1 cellular context compared by ENCODE assay signal in genomic region chr2:11746376-11746806, GRCh38.
A peak's percentile ranks its signal among the peaks of the same experiment; 100 is the strongest.
TF ChIP-seq lines count a peak whose summit lies in the region.

LPIN1 (plus strand) TSS chr2:11746632; CDS start chr2:11765542, 18,910 bp downstream.

TF ChIP-seq in K562, 482 proteins besides CTCF, POLR2A, EP300 and RAD21 (continued from another document and continues in another):
- TF ChIP-seq, protein P1, sequence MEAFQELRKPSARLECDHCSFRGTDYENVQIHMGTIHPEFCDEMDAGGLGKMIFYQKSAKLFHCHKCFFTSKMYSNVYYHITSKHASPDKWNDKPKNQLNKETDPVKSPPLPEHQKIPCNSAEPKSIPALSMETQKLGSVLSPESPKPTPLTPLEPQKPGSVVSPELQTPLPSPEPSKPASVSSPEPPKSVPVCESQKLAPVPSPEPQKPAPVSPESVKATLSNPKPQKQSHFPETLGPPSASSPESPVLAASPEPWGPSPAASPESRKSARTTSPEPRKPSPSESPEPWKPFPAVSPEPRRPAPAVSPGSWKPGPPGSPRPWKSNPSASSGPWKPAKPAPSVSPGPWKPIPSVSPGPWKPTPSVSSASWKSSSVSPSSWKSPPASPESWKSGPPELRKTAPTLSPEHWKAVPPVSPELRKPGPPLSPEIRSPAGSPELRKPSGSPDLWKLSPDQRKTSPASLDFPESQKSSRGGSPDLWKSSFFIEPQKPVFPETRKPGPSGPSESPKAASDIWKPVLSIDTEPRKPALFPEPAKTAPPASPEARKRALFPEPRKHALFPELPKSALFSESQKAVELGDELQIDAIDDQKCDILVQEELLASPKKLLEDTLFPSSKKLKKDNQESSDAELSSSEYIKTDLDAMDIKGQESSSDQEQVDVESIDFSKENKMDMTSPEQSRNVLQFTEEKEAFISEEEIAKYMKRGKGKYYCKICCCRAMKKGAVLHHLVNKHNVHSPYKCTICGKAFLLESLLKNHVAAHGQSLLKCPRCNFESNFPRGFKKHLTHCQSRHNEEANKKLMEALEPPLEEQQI (IDR thresholded peaks at IDR 0.05): no peak
- no peak for TF ChIP-seq KAT2B (IDR thresholded peaks at IDR 0.05; ENCODE audit: low read depth, low read length)
- peak in 1 of 2 experiments; percentile 27; a peak in 2 of 4 replicates for TF ChIP-seq RCOR1 (IDR thresholded peaks at IDR 0.05; ENCODE audit: borderline replicate concordance in 1 of 2, low read depth in 2 of 2, low read length in 2 of 2)
- no peak for TF ChIP-seq ZNF512 (tag; IDR thresholded peaks at IDR 0.05)
- 0 out of 2 replicates have a peak, but pooled peaks have one; percentile 8 for TF ChIP-seq THAP12 (CRISPR knock-in tag; IDR thresholded peaks at IDR 0.05)
- peak; percentile 17; the same call in 1 of the 2 replicates for TF ChIP-seq HCFC1 (IDR thresholded peaks at IDR 0.05; ENCODE audit: low read depth, low read length)
- 0 out of 2 replicates have a peak, but pooled peaks have one; percentile 12 for TF ChIP-seq ZNF282 (CRISPR knock-in tag; IDR thresholded peaks at IDR 0.05)
- TF ChIP-seq ZNF146 (CRISPR knock-in tag; IDR thresholded peaks at IDR 0.05; ENCODE audit: unreplicated experiment): no peak
- TF ChIP-seq SREBF1 (IDR thresholded peaks at IDR 0.05; ENCODE audit: borderline replicate concordance, low read depth, low read length): no peak
- TF ChIP-seq, protein P2, sequence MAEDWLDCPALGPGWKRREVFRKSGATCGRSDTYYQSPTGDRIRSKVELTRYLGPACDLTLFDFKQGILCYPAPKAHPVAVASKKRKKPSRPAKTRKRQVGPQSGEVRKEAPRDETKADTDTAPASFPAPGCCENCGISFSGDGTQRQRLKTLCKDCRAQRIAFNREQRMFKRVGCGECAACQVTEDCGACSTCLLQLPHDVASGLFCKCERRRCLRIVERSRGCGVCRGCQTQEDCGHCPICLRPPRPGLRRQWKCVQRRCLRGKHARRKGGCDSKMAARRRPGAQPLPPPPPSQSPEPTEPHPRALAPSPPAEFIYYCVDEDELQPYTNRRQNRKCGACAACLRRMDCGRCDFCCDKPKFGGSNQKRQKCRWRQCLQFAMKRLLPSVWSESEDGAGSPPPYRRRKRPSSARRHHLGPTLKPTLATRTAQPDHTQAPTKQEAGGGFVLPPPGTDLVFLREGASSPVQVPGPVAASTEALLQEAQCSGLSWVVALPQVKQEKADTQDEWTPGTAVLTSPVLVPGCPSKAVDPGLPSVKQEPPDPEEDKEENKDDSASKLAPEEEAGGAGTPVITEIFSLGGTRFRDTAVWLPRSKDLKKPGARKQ (CRISPR knock-in tag; IDR thresholded peaks at IDR 0.05): no peak
- no peak for TF ChIP-seq HDAC3 (IDR thresholded peaks at IDR 0.05; ENCODE audit: borderline replicate concordance, partially characterized antibody)
- peak; percentile 74 for TF ChIP-seq KDM5B (IDR thresholded peaks at IDR 0.05; ENCODE audit: insufficient replicate concordance, low read depth, low read length)
- TF ChIP-seq ZNF347 (CRISPR knock-in tag; IDR thresholded peaks at IDR 0.05; ENCODE audit: low read depth): no peak
- TF ChIP-seq ZNF699 (CRISPR knock-in tag; IDR thresholded peaks at IDR 0.05; ENCODE audit: insufficient replicate concordance): no peak
- TF ChIP-seq NBN (IDR thresholded peaks at IDR 0.05; ENCODE audit: low read depth): no peak
- no peak for TF ChIP-seq THAP7 (CRISPR knock-in tag; IDR thresholded peaks at IDR 0.05)
- no peak for TF ChIP-seq KLF6 (CRISPR knock-in tag; IDR thresholded peaks at IDR 0.05; ENCODE audit: borderline replicate concordance)
- TF ChIP-seq CBX2 (IDR thresholded peaks at IDR 0.05; ENCODE audit: insufficient read depth, low read length, poor library complexity, severe bottlenecking): no peak
- no peak; the same call in 1 of the 2 replicates for TF ChIP-seq RNF2 (IDR thresholded peaks at IDR 0.05)
- no peak for TF ChIP-seq NR2C2 (CRISPR knock-in tag; IDR thresholded peaks at IDR 0.05)
- peak; percentile 74 for TF ChIP-seq NR2C2 (tag; IDR thresholded peaks at IDR 0.05)
- TF ChIP-seq ATF7 (IDR thresholded peaks at IDR 0.05): 0 out of 2 replicates have a peak, but pooled peaks have one; percentile 13
- peak; percentile 32; the same call in 1 of the 2 replicates for TF ChIP-seq ZBED1 (IDR thresholded peaks at IDR 0.05)
- peak in 1 of 2 experiments; percentile 76 for TF ChIP-seq E2F6 (IDR thresholded peaks at IDR 0.05; ENCODE audit: borderline replicate concordance in 1 of 2, extremely low read depth in 1 of 2, insufficient read depth in 1 of 2, insufficient read length in 1 of 2, low read depth in 1 of 2, low read length in 1 of 2, poor library complexity in 1 of 2, severe bottlenecking in 1 of 2)
- peak; percentile 73 for TF ChIP-seq TBP (optimal IDR thresholded peaks at IDR 0.05; ENCODE audit: low read depth, low read length)
- 0 out of 2 replicates have a peak, but pooled peaks have one; percentile 4 for TF ChIP-seq EP400 (IDR thresholded peaks at IDR 0.05)
- TF ChIP-seq MAZ (CRISPR knock-in tag; conservative IDR thresholded peaks at IDR 0.05 in 1 of 2, IDR thresholded peaks at IDR 0.05 in 1 of 2): peak; percentile 67 to 76; a peak in 3 of 4 replicates
- TF ChIP-seq RB1 (IDR thresholded peaks at IDR 0.05; ENCODE audit: low read depth): peak; percentile 35; the same call in 1 of the 2 replicates
- peak; percentile 70; the same call in 1 of the 2 replicates for TF ChIP-seq POLR2AphosphoS5 (IDR thresholded peaks at IDR 0.05; ENCODE audit: control insufficient read depth, insufficient read depth, low read depth, low read length)
- TF ChIP-seq SIN3A (IDR thresholded peaks at IDR 0.05; ENCODE audit: borderline replicate concordance in 2 of 2, control insufficient read depth in 1 of 2, low read depth in 2 of 2, low read length in 2 of 2): peak in 1 of 2 experiments; percentile 85; a peak in 1 of 4 replicates
- no peak for TF ChIP-seq SNIP1 (IDR thresholded peaks at IDR 0.05; ENCODE audit: low read depth)
- TF ChIP-seq SMARCE1 (IDR thresholded peaks at IDR 0.05): no peak
- no peak for TF ChIP-seq GTF2A2 (tag; IDR thresholded peaks at IDR 0.05)
- no peak for TF ChIP-seq ZNF197 (CRISPR knock-in tag; IDR thresholded peaks at IDR 0.05; ENCODE audit: low read depth)
- TF ChIP-seq UBTF (IDR thresholded peaks at IDR 0.05; ENCODE audit: borderline replicate concordance in 1 of 2, low read depth in 2 of 2, low read length in 2 of 2): peak in 1 of 2 experiments; percentile 79; a peak in 2 of 4 replicates
- TF ChIP-seq FOXM1 (IDR thresholded peaks at IDR 0.05; ENCODE audit: low read depth): peak; percentile 21; the same call in 1 of the 2 replicates
- no peak for TF ChIP-seq FOXM1 (CRISPR knock-in tag; IDR thresholded peaks at IDR 0.05; ENCODE audit: low read depth)
- peak; percentile 90 for TF ChIP-seq NEUROD1 (IDR thresholded peaks at IDR 0.05; ENCODE audit: borderline replicate concordance, low read depth, low read length, partially characterized antibody)
- peak in 1 of 2 experiments; percentile 67; a peak in 1 of 4 replicates for TF ChIP-seq TEAD1 (CRISPR knock-in tag; IDR thresholded peaks at IDR 0.05)
- TF ChIP-seq ZBTB7A (IDR thresholded peaks at IDR 0.05; ENCODE audit: borderline replicate concordance, control insufficient read depth, low read depth, low read length): peak; percentile 56; the same call in 1 of the 2 replicates
- TF ChIP-seq FOSL1 (tag; conservative IDR thresholded peaks at IDR 0.05): peak; percentile 81
- TF ChIP-seq HNRNPLL (IDR thresholded peaks at IDR 0.05; ENCODE audit: low read depth, low read length, poor library complexity, severe bottlenecking): peak; percentile 15
- TF ChIP-seq GATAD2B (IDR thresholded peaks at IDR 0.05; ENCODE audit: borderline replicate concordance): peak; percentile 73
- TF ChIP-seq, protein P3, sequence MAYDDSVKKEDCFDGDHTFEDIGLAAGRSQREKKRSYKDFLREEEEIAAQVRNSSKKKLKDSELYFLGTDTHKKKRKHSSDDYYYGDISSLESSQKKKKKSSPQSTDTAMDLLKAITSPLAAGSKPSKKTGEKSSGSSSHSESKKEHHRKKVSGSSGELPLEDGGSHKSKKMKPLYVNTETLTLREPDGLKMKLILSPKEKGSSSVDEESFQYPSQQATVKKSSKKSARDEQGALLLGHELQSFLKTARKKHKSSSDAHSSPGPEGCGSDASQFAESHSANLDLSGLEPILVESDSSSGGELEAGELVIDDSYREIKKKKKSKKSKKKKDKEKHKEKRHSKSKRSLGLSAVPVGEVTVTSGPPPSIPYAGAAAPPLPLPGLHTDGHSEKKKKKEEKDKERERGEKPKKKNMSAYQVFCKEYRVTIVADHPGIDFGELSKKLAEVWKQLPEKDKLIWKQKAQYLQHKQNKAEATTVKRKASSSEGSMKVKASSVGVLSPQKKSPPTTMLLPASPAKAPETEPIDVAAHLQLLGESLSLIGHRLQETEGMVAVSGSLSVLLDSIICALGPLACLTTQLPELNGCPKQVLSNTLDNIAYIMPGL (CRISPR knock-in tag; IDR thresholded peaks at IDR 0.05): peak; percentile 75; the same call in 1 of the 2 replicates
- no peak for TF ChIP-seq MEF2A (IDR thresholded peaks at IDR 0.05; ENCODE audit: control insufficient read depth, low read depth, low read length)
- TF ChIP-seq ZNF408 (CRISPR knock-in tag; IDR thresholded peaks at IDR 0.05; ENCODE audit: low read depth): no peak
- TF ChIP-seq MXI1 (IDR thresholded peaks at IDR 0.05; ENCODE audit: low read depth, low read length): peak; percentile 70; the same call in 1 of the 2 replicates
- TF ChIP-seq JUND (IDR thresholded peaks at IDR 0.05; ENCODE audit: borderline replicate concordance, low read depth, low read length): peak; percentile 52; the same call in 1 of the 2 replicates
- TF ChIP-seq JUND (tag; IDR thresholded peaks at IDR 0.05; ENCODE audit: borderline replicate concordance, low read depth, low read length): peak; percentile 16; the same call in 1 of the 3 replicates
- no peak for TF ChIP-seq NFE2L1 (tag; IDR thresholded peaks at IDR 0.05; ENCODE audit: borderline replicate concordance, low read depth)
- TF ChIP-seq ZNF766 (CRISPR knock-in tag; conservative IDR thresholded peaks at IDR 0.05): 0 out of 2 replicates have a peak, but pooled peaks have one; percentile 27
- no peak for TF ChIP-seq TRIM24 (IDR thresholded peaks at IDR 0.05)
- TF ChIP-seq TRIM28 (IDR thresholded peaks at IDR 0.05): no peak
- TF ChIP-seq TAF7 (tag; IDR thresholded peaks at IDR 0.05): no peak
- TF ChIP-seq TEAD4 (IDR thresholded peaks at IDR 0.05; ENCODE audit: low read length): peak; percentile 69
- no peak for TF ChIP-seq TEAD4 (CRISPR knock-in tag; IDR thresholded peaks at IDR 0.05; ENCODE audit: borderline replicate concordance)
- TF ChIP-seq CCNT2 (IDR thresholded peaks at IDR 0.05; ENCODE audit: borderline replicate concordance, extremely low read depth, insufficient read length, low read depth, low read length): peak; percentile 91
- no peak for TF ChIP-seq BRCA1 (IDR thresholded peaks at IDR 0.05)
- TF ChIP-seq BRCA1 (CRISPR knock-in tag; IDR thresholded peaks at IDR 0.05): no peak
- peak; percentile 27 for TF ChIP-seq PCBP1 (IDR thresholded peaks at IDR 0.05; ENCODE audit: low read depth, low read length, poor library complexity, severe bottlenecking)
